16 cellular contexts compared by ENCODE assay signal in the genomic region with DNA sequence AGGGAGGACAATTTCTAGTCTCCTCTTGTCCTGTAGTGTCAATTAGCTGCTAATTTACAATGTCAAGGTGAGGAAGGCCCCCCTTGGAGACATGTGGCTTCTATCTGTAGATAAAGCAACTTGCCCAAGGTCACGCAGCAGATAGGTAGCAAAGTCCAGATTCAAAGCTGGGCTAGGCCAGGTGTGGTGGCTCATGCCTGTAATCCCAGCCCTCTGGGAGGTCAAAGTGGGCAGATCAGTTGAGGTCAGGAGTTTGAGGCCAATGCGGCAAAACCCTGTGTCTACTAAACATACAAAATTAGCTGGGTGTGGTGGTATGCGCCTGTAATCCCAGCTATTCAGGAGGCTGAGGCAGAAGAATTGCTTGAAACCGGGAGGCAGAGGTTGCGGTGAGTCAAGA. TPM values are rescaled to one million over a fixed set of nuclear protein-coding genes. Genes with fewer than 3 reads are reported as not detected.
DNase-seq lines count a peak whose midpoint lies in the region; ATAC-seq and TF ChIP-seq lines count a peak whose summit lies in the region.
"Had no signal": no experiment of that assay in that cellular context is flagged by ENCODE, and none has a peak within 500 bp of the region (broad histone marks: within the 10 kb centered on the region; RNA-seq: fewer than 3 reads in every experiment).

No MANE protein-coding gene starts in this region.

- intact Hi-C loops in mucosa of descending colon (cut with DNase I, micrococcal nuclease) = no loop called here

- H3K27me3 Mint-ChIP-seq in HFFc6 (ENCODE audit: insufficient read depth) = peaks cover 9% of the 10 kb centered on the region

- peaks cover 20% of the 10 kb centered on the region for H3K4me1 Mint-ChIP-seq in HFFc6 (ENCODE audit: low read depth)
- H3K4me1 Mint-ChIP-seq: GM23338 had no signal

- no peak overlapping the region for H3K27ac ChIP-seq in coronary artery
- H3K27ac ChIP-seq: A549, C4-2B had no signal

- peak; percentile 29 for ATAC-seq in left lobe of liver
- ATAC-seq in mucosa of descending colon = peak; percentile 57
- ATAC-seq: A549; CD8-positive, alpha-beta T cell; GM23338 had no signal

- peak; percentile 36 for DNase-seq in coronary artery (ENCODE audit: low spot score)
- DNase-seq in left lobe of liver (ENCODE audit: low spot score) = no peak
- DNase-seq in mucosa of descending colon = no peak
- no peak for DNase-seq in HFFc6
- no peak for DNase-seq in stimulated activated CD4-positive, alpha-beta T cell treated with anti-CD3 and anti-CD28 coated beads, Interleukin-4, amount 100 ng/mL, for 1 hour
- DNase-seq in medulla oblongata (ENCODE audit: extremely low spot score) = no peak
- no peak for DNase-seq in stimulated activated CD4-positive, alpha-beta T cell treated with anti-CD3 and anti-CD28 coated beads, Interleukin-4, amount 100 ng/mL, for 4 hours
- DNase-seq: BE2C; CD8-positive, alpha-beta T cell; COR-L47; DMS153; DMS79 treated with DMSO at 0.1 percent for 48 hours; EL had no signal

- TF ChIP-seq CTCF in coronary artery (IDR thresholded peaks at IDR 0.05) = no peak
- no peak for TF ChIP-seq CTCF in mucosa of descending colon (IDR thresholded peaks at IDR 0.05)
- TF ChIP-seq CTCF in HFFc6 (IDR thresholded peaks at IDR 0.05) = no peak

- no peaks in the 10 kb centered on the region for H3K36me3 Mint-ChIP-seq in HFFc6 (ENCODE audit: low read depth)
- H3K36me3 Mint-ChIP-seq: CD8-positive, alpha-beta T cell had no signal

- peaks cover 4% of the 10 kb centered on the region for H3K4me1 ChIP-seq in mucosa of descending colon (ENCODE audit: low read depth)
- H3K4me1 ChIP-seq: A549, BE2C had no signal

- H3K36me3 ChIP-seq in mucosa of descending colon (ENCODE audit: low read depth) = no peaks in the 10 kb centered on the region
- H3K36me3 ChIP-seq: BE2C had no signal

- H3K9me3 Mint-ChIP-seq in HFFc6 = peaks cover 6% of the 10 kb centered on the region; the same call in 1 of the 2 replicates
- H3K9me3 Mint-ChIP-seq: CD8-positive, alpha-beta T cell had no signal

- H3K27ac Mint-ChIP-seq in HFFc6 = no peak overlapping the region
- H3K27ac Mint-ChIP-seq: CD8-positive, alpha-beta T cell had no signal

- no peaks in the 10 kb centered on the region for H3K9me3 ChIP-seq in mucosa of descending colon
- H3K9me3 ChIP-seq: A549, BE2C had no signal

- H3K4me3 Mint-ChIP-seq in HFFc6 = no peak overlapping the region
- H3K4me3 Mint-ChIP-seq: CD8-positive, alpha-beta T cell; GM23338 had no signal

- no peak overlapping the region for H3K4me3 ChIP-seq in coronary artery
- H3K4me3 ChIP-seq in mucosa of descending colon = no peak overlapping the region
- H3K4me3 ChIP-seq: A549, GM23338 had no signal

RNA-seq across cellular contexts. Expression of gene TRPV3, which starts 11.1 kb away (rescaled TPM):
- total RNA-seq in left lobe of liver = 0.28 TPM
- 10 to 100 TPM in 1 of 3 donors, 1 to 10 TPM in 2; 7.7 to 17.8 (median 8.6) TPM for total RNA-seq in mucosa of descending colon
- under 1 TPM in 5 of 6 experiments, not detected in 1; 0.07 to 0.66 (median 0.43) TPM for total RNA-seq in HFFc6 (2021; fragmentation: NEBNext Ultra II Directional; extraction: Animal tissue kit (Norgen Biotek cat#: 25700))
